ENCODE assay signal across 1 cellular context in the genomic region with DNA sequence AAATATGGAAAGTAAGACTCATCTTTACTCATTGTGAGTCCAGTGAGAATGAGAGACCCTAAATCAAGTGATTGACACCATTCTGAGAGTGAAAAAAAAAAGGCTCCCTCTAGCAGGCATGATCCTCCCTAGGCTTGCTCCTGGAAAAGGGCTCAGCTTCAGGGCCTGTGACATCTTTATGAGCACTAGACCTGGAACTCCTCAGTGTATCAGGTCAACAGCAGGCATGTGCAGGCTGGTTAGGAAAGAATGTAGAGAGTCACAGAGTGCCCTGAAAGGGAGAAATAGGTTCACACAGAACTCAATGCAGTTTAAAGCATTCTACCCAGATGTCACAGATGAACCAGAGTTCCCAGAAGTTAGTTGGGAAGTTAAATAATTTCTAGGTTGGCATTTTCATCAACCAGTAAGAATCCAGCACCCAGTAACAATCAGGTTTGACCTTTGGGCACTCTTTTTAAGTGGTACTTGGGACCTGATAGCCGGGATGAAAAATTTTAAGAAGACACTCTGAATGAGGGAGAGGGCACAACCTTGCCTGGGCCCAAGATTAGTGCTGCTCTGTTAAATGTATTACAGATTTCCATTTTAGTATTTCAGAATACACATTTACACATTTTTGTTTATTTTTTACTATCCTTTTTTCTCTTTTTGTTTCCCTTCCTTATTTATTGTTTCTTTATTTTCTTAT.
TF ChIP-seq lines count a peak whose summit lies in the region.

No MANE protein-coding gene starts in this region.

TF ChIP-seq in H1, 55 proteins besides CTCF, POLR2A, EP300 and RAD21 (continued from another document):
- TF ChIP-seq SRF (IDR thresholded peaks at IDR 0.05; ENCODE audit: low read depth, low read length) (no peak), SIX5 (IDR thresholded peaks at IDR 0.05; ENCODE audit: low read depth, low read length) (no peak), YY1 (IDR thresholded peaks at IDR 0.05; ENCODE audit: low read depth, low read length) (no peak), KDM1A (IDR thresholded peaks at IDR 0.05; ENCODE audit: borderline replicate concordance, low read length) (no peak), EZH2 (IDR thresholded peaks at IDR 0.05; ENCODE audit: low read depth, low read length, severe bottlenecking) (no peak), E2F6 (IDR thresholded peaks at IDR 0.05) (no peak), CTBP2 (IDR thresholded peaks at IDR 0.05; ENCODE audit: borderline replicate concordance, insufficient read depth, insufficient read length, low read length) (no peak), SP2 (IDR thresholded peaks at IDR 0.05; ENCODE audit: low read length) (no peak)
